ENCODE assay signal across 12 cellular contexts in the genomic region with DNA sequence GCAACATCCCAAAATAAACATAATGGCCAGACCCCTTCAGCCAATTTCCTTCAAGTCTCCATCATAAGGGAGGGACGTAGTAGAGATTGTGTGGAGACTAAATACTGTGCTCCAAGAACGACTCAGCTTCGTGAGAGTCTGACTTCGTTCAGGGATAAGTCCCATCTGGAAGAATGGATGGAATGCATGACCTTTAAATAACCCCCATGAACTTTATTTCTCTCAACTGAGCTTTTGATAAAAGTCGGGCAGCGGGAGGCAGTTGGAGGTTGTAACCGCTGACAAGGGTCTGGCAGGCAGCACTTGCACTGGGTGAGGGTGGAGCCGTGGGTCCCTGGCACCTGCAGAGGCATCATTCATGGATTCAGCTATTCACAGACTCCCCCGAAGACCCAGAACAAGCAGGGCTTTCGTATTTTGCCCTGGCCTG.
DNase-seq lines count a peak whose midpoint lies in the region; ATAC-seq and TF ChIP-seq lines count a peak whose summit lies in the region.
"Had no signal": no experiment of that assay in that cellular context is flagged by ENCODE, and none has a peak within 500 bp of the region (broad histone marks: within the 10 kb centered on the region; RNA-seq: fewer than 3 reads in every experiment).

No MANE protein-coding gene starts in this region.

- TF ChIP-seq POLR2A in erythroblast (IDR thresholded peaks at IDR 0.05; ENCODE audit: low read length): no peak

- H3K4me3 ChIP-seq in AG10803 (ENCODE audit: low read length) (no peak overlapping the region), fibroblast of villous mesenchyme (ENCODE audit: low read depth, low read length) (no peak overlapping the region)
- H3K4me3 ChIP-seq: SK-N-MC had no signal

- no peak for TF ChIP-seq CTCF in AG10803 (conservative IDR thresholded peaks at IDR 0.05; ENCODE audit: low read length)
- TF ChIP-seq CTCF in fibroblast of villous mesenchyme (IDR thresholded peaks at IDR 0.05; ENCODE audit: insufficient read depth, low read depth, low read length): no peak
- TF ChIP-seq CTCF in omental fat pad (IDR thresholded peaks at IDR 0.05): no peak

- ATAC-seq in omental fat pad (ENCODE audit: low FRiP score) (peak; percentile 60), GM18858 (IDR thresholded peaks at IDR 0.05; ENCODE audit: unreplicated experiment) (no peak)
- ATAC-seq: activated CD8-positive, alpha-beta T cell treated with anti-CD3 and anti-CD28 coated beads for 36 hours had no signal

- DNase-seq in AG10803 (ENCODE audit: low read depth): peak; percentile 90
- DNase-seq in RPMI7951 (ENCODE audit: low read depth): peak; percentile 87
- DNase-seq in fibroblast of villous mesenchyme (ENCODE audit: low read depth): peak; percentile 87
- DNase-seq in omental fat pad (ENCODE audit: low spot score): no peak
- no peak for DNase-seq in NCI-H1105 (lab: John Stamatoyannopoulos, UW)
- DNase-seq in erythroblast (lab: John Stamatoyannopoulos, UW): no peak
- DNase-seq in NCI-H748 (lab: John Stamatoyannopoulos, UW; ENCODE audit: unreplicated experiment): no peak
- DNase-seq: activated CD8-positive, alpha-beta T cell treated with anti-CD3 and anti-CD28 coated beads for 36 hours; COR-L47; NCI-H2171 treated with DMSO at 0.1 percent for 48 hours had no signal

Comparison
In these comparisons a context has a peak if more than half of its experiments do, and no peak if none do; other contexts are left out.
1. DNase-seq: peak in AG10803 (single experiment), RPMI7951 (single experiment) and fibroblast of villous mesenchyme (single experiment); none in omental fat pad (single experiment), NCI-H1105 (single experiment), erythroblast (0 of 2) and NCI-H748 (single experiment).